Comparison of ENCODE assay signal across 22 cellular contexts in the genomic region with DNA sequence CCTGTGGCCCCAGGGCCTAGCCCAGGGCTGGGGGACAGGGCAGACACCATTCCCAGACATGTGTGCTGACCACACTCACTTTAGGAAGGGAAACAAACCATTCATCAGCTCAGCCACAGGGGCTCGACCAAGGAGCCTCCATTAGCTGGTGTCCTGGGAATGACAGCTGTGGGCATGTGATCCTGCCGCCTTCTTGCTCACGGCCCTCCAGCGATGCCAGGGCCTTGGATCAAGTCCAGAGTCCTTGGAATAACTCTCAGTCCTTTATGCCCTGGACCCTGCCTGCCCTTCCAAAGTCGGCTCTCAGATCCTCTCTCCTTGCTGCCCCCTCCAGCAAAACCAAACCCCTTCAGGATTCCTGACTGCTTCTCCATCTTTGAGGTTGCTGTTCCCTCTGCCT. TPM values are rescaled to one million over a fixed set of nuclear protein-coding genes. Genes with fewer than 3 reads are reported as not detected.
DNase-seq lines count a peak whose midpoint lies in the region; ATAC-seq, FAIRE-seq and TF ChIP-seq lines count a peak whose summit lies in the region.
"Had no signal": no experiment of that assay in that cellular context is flagged by ENCODE, and none has a peak within 500 bp of the region (broad histone marks: within the 10 kb centered on the region; RNA-seq: fewer than 3 reads in every experiment).

No MANE protein-coding gene starts in this region.

- H3K4me1 ChIP-seq in heart left ventricle (peaks cover 0 to 8% (median 0%) of the 10 kb centered on the region in 12 donors), left ventricle myocardium inferior (no peaks in the 10 kb centered on the region), H9 (ENCODE audit: insufficient read depth, low read length) (no peaks in the 10 kb centered on the region), neuronal stem cell (ENCODE audit: control insufficient read depth in 2 of 2, insufficient read depth in 1 of 2, low read depth in 1 of 2, low read length in 2 of 2) (no peaks in the 10 kb centered on the region), transverse colon (no peaks in the 10 kb centered on the region)
- H3K4me1 ChIP-seq: BE2C, HAP-1 had no signal

- intact Hi-C loops in heart left ventricle (cut with DNase I) (no loop called here), left ventricle myocardium inferior (cut with micrococcal nuclease) (no loop called here), transverse colon (cut with DNase I; ENCODE audit: low total_unique reads) (loop anchor here (5.0 kb wide), 1 partner anchor 1942 kb away; a partner anchor contains a TSS)

- no peaks in the 10 kb centered on the region; the same call in 1 of the 2 replicates for H3K79me2 ChIP-seq in H9 (ENCODE audit: insufficient read depth, low read length)

- no peak overlapping the region for H3K14ac ChIP-seq in H9 (ENCODE audit: insufficient read depth, low read length)
- H3K14ac ChIP-seq in neuronal stem cell (ENCODE audit: low read length), result no peak overlapping the region

- H3K4ac ChIP-seq in H9 (ENCODE audit: low read depth, low read length) (no peak overlapping the region), neuronal stem cell (ENCODE audit: low read length) (no peak overlapping the region)

- H2BK12ac ChIP-seq in H9 (ENCODE audit: insufficient read length, low read depth, low read length) (no peak overlapping the region), neuronal stem cell (ENCODE audit: low read length) (no peak overlapping the region)

- H4K91ac ChIP-seq in H9 (ENCODE audit: insufficient read length, low read depth, low read length), result no peak overlapping the region
- no peak overlapping the region for H4K91ac ChIP-seq in neuronal stem cell (ENCODE audit: low read depth, low read length, poor library complexity)

- no peak overlapping the region for H3K4me3 Mint-ChIP-seq in H9
- H3K4me3 Mint-ChIP-seq: CD4-positive, CD25-positive, alpha-beta regulatory T cell; CD8-positive, alpha-beta memory T cell; IgD-negative memory B cell had no signal

- no peak for FAIRE-seq in HTR-8/SVneo (lab: Jason Lieb, UNC)
- FAIRE-seq: A204.1, GM12878 had no signal

- H3K9me3 ChIP-seq in heart left ventricle (peaks cover 0 to 9% (median 0%) of the 10 kb centered on the region in 12 donors), left ventricle myocardium inferior (replicated peaks) (peaks cover 9% of the 10 kb centered on the region), H9 (ENCODE audit: control insufficient read depth, low read depth, low read length) (no peaks in the 10 kb centered on the region), neuronal stem cell (replicated peaks in 1 of 2; ENCODE audit: control insufficient read depth in 2 of 2, insufficient read depth in 1 of 2, low read depth in 1 of 2, low read length in 2 of 2) (peaks cover 12 to 13% of the 10 kb centered on the region in 2 donors), transverse colon (no peaks in the 10 kb centered on the region)
- H3K9me3 ChIP-seq: BE2C, HAP-1 had no signal

- no peak for TF ChIP-seq CTCF in heart left ventricle (IDR thresholded peaks at IDR 0.05)
- TF ChIP-seq CTCF in left ventricle myocardium inferior (IDR thresholded peaks at IDR 0.05; ENCODE audit: borderline replicate concordance), result no peak
- TF ChIP-seq CTCF in H9 (conservative IDR thresholded peaks at IDR 0.05), result no peak
- TF ChIP-seq CTCF in transverse colon (IDR thresholded peaks at IDR 0.05), result no peak

- no peak overlapping the region for H3K27ac ChIP-seq in heart left ventricle
- no peak overlapping the region for H3K27ac ChIP-seq in left ventricle myocardium inferior (replicated peaks)
- H3K27ac ChIP-seq in H9 (ENCODE audit: insufficient read length, low read depth, low read length), result no peak overlapping the region
- H3K27ac ChIP-seq in neuronal stem cell (replicated peaks; ENCODE audit: low read length), result no peak overlapping the region
- no peak overlapping the region for H3K27ac ChIP-seq in transverse colon

- no peak overlapping the region for H4K8ac ChIP-seq in H9 (replicated peaks; ENCODE audit: insufficient read length, low read depth, low read length)
- H4K8ac ChIP-seq in neuronal stem cell (ENCODE audit: low read depth, low read length), result no peak overlapping the region

- peaks cover 26 to 51% (median 31%) of the 10 kb centered on the region in 3 experiments for H3K36me3 Mint-ChIP-seq in H9 (ENCODE audit: insufficient read depth in 1 of 3, low read depth in 3 of 3)
- H3K36me3 Mint-ChIP-seq: CD4-positive, CD25-positive, alpha-beta regulatory T cell had no signal

- H3K56ac ChIP-seq in H9 (ENCODE audit: insufficient read length, low read depth, low read length), result peak overlapping the region; percentile 74

- H3K27ac Mint-ChIP-seq in H9, result no peak overlapping the region
- H3K27ac Mint-ChIP-seq: CD4-positive, CD25-positive, alpha-beta regulatory T cell; CD8-positive, alpha-beta memory T cell; IgD-negative memory B cell had no signal

- H3T11ph ChIP-seq in H9 (ENCODE audit: low read length), result no peak overlapping the region

- H2BK15ac ChIP-seq in H9 (ENCODE audit: low read depth, low read length) (no peak overlapping the region), neuronal stem cell (ENCODE audit: low read length) (no peak overlapping the region)

- H2BK20ac ChIP-seq in H9 (ENCODE audit: low read depth, low read length, poor library complexity, severe bottlenecking), result no peak overlapping the region

- H3K4me3 ChIP-seq in heart left ventricle, result no peak overlapping the region
- H3K4me3 ChIP-seq in left ventricle myocardium inferior, result no peak overlapping the region
- no peak overlapping the region for H3K4me3 ChIP-seq in neuronal stem cell (ENCODE audit: low read length in 2 of 2)
- no peak overlapping the region for H3K4me3 ChIP-seq in transverse colon
- H3K4me3 ChIP-seq: GM12878, HAP-1 had no signal

- in situ Hi-C loops in transverse colon (cut with MboI; ENCODE audit: low pct_ligation_motif_present in 1 of 4, low pct_unique_long_range_greater_than_20kb in 1 of 4, low sequenced_read_pairs in 3 of 4), result no loop called here

- TF ChIP-seq EP300 in transverse colon (IDR thresholded peaks at IDR 0.05; ENCODE audit: low read depth), result no peak

- no peaks in the 10 kb centered on the region for H3K4me1 Mint-ChIP-seq in H9
- H3K4me1 Mint-ChIP-seq: CD4-positive, CD25-positive, alpha-beta regulatory T cell; CD8-positive, alpha-beta memory T cell; IgD-negative memory B cell had no signal

- H2AFZ ChIP-seq in H9 (ENCODE audit: low read length) (no peak overlapping the region), neuronal stem cell (ENCODE audit: low read length) (no peak overlapping the region)

- H3K9ac ChIP-seq in H9 (ENCODE audit: extremely low read depth, insufficient read length, low read length) (no peak overlapping the region), neuronal stem cell (ENCODE audit: low read depth, low read length, poor library complexity) (no peak overlapping the region)

- ATAC-seq in heart left ventricle, result peak in 3 of 4 donors; percentile 49 to 63 (median 52)
- ATAC-seq: GM12878 had no signal

- H4K20me1 ChIP-seq in H9 (ENCODE audit: control insufficient read depth, insufficient read depth, insufficient read length), result no peaks in the 10 kb centered on the region

- H3K36me3 ChIP-seq in heart left ventricle (peaks cover 0 to 43% (median 16%) of the 10 kb centered on the region in 9 donors), left ventricle myocardium inferior (peaks cover 71% of the 10 kb centered on the region), neuronal stem cell (replicated peaks in 1 of 2; ENCODE audit: control insufficient read depth in 2 of 2, insufficient read depth in 2 of 2, low read length in 2 of 2) (peaks cover 21 to 73% of the 10 kb centered on the region in 2 donors), transverse colon (peaks cover 0 to 7% (median 2%) of the 10 kb centered on the region in 4 donors)
- H3K36me3 ChIP-seq: BE2C had no signal

- H2BK5ac ChIP-seq in H9 (ENCODE audit: insufficient read length, low read length), result no peak overlapping the region
- peak overlapping the region; percentile 32 for H2BK5ac ChIP-seq in neuronal stem cell (ENCODE audit: low read length)

- peaks cover 13 to 21% of the 10 kb centered on the region in 2 experiments for H3K9me3 Mint-ChIP-seq in H9

- H3K23ac ChIP-seq in H9 (ENCODE audit: insufficient read length, low read depth, low read length) (no peak overlapping the region), neuronal stem cell (ENCODE audit: low read depth, low read length, poor library complexity) (no peak overlapping the region)

- no peak overlapping the region for H2AK5ac ChIP-seq in H9 (ENCODE audit: insufficient read length, low read length)
- no peak overlapping the region for H2AK5ac ChIP-seq in neuronal stem cell (ENCODE audit: low read depth, low read length)

- H3K27me3 Mint-ChIP-seq in H9 (ENCODE audit: low read depth), result no peaks in the 10 kb centered on the region

- H3K18ac ChIP-seq in H9 (ENCODE audit: insufficient read length, low read depth, low read length), result no peak overlapping the region
- no peak overlapping the region for H3K18ac ChIP-seq in neuronal stem cell (ENCODE audit: low read length)

- H3K27me3 ChIP-seq in heart left ventricle, result no peaks in the 10 kb centered on the region
- no peaks in the 10 kb centered on the region for H3K27me3 ChIP-seq in left ventricle myocardium inferior (ENCODE audit: low read depth)
- H3K27me3 ChIP-seq in H9 (ENCODE audit: insufficient read depth, low read length), result no peaks in the 10 kb centered on the region
- H3K27me3 ChIP-seq in neuronal stem cell (ENCODE audit: control insufficient read depth in 3 of 3, insufficient read depth in 3 of 3, low read depth in 1 of 3, low read length in 3 of 3), result no peaks in the 10 kb centered on the region
- no peaks in the 10 kb centered on the region for H3K27me3 ChIP-seq in transverse colon
- H3K27me3 ChIP-seq: BE2C had no signal

- H3K4me2 ChIP-seq in H9 (ENCODE audit: insufficient read depth, insufficient read length, low read length) (no peak overlapping the region), neuronal stem cell (ENCODE audit: insufficient read depth, low read length, poor library complexity, severe bottlenecking) (no peak overlapping the region)

- H4K5ac ChIP-seq in H9 (ENCODE audit: insufficient read length, low read depth, low read length), result no peak overlapping the region

- WGBS in heart left ventricle, 4 donors, result 49 to 72% (median 57%) methylated on average over 5 of the region's 5 CpGs
- WGBS in H9 (ENCODE audit: extremely low coverage, insufficient read length, low lambda C conversion rate), result no CpG with 5 or more reads among the region's 5 CpGs
- no CpG with 5 or more reads among the region's 5 CpGs for WGBS in neuronal stem cell (ENCODE audit: extremely low coverage in 2 of 2, insufficient read length in 2 of 2, insufficient replicate concordance in 1 of 2), 2 donors
- 80 to 90% methylated on average over 2 to 5 of the region's 5 CpGs for WGBS in transverse colon (ENCODE audit: low coverage in 1 of 2), 2 donors

- no peak for DNase-seq in heart left ventricle
- no peak for DNase-seq in left ventricle myocardium inferior
- no peak for DNase-seq in H9
- peak; percentile 38 for DNase-seq in foreskin melanocyte
- no peak for DNase-seq in neuronal stem cell (ENCODE audit: low spot score)
- DNase-seq in transverse colon, result no peak
- DNase-seq in HTR-8/SVneo (ENCODE audit: insufficient read length, low spot score), result no peak
- DNase-seq: ACHN; BE2C; C1 segment of cervical spinal cord; CD4-positive, CD25-positive, alpha-beta regulatory T cell; CD8-positive, alpha-beta memory T cell; COR-L47; DMS 273 treated with DMSO at 0.1 percent for 48 hours; DMS53; DND-41; EL; GOT3 had no signal

- no peak overlapping the region for H2BK120ac ChIP-seq in H9 (ENCODE audit: low read depth, low read length, poor library complexity, severe bottlenecking)
- H2BK120ac ChIP-seq in neuronal stem cell (ENCODE audit: low read depth, low read length), result no peak overlapping the region

- H3K79me1 ChIP-seq in H9 (ENCODE audit: insufficient read depth, low read depth, low read length, poor library complexity, severe bottlenecking) (no peaks in the 10 kb centered on the region), neuronal stem cell (ENCODE audit: low read depth, low read length) (no peaks in the 10 kb centered on the region)

- no peaks in the 10 kb centered on the region for H3K23me2 ChIP-seq in H9 (ENCODE audit: insufficient read length, low read depth, low read length, poor library complexity, severe bottlenecking)

- TF ChIP-seq POLR2A in heart left ventricle (IDR thresholded peaks at IDR 0.05), result no peak
- no peak for TF ChIP-seq POLR2A in transverse colon (IDR thresholded peaks at IDR 0.05)

RNA-seq across cellular contexts. Expression of a gene that starts 31.7 kb away (rescaled TPM):
- 1 to 10 TPM; 1.7 to 5.9 (median 2.4) TPM for total RNA-seq in heart left ventricle
- polyA plus RNA-seq in heart left ventricle, result 1 to 10 TPM; 1.3 to 3.2 TPM
- 2.5 TPM for total RNA-seq in left ventricle myocardium inferior
- 7.4 and 10.3 TPM in 2 replicates for total RNA-seq in H9 (2021)
- polyA plus RNA-seq in neuronal stem cell (2013, experiment 1 of 2), result 18.2 TPM
- 16.8 TPM for polyA plus RNA-seq in neuronal stem cell (2013, experiment 2 of 2)
- 10 to 100 TPM in 1 of 4 donors, 1 to 10 TPM in 2, not detected in 1; 2.0 to 32.4 (median 4.0) TPM for total RNA-seq in transverse colon
- polyA plus RNA-seq: CD8-positive, alpha-beta memory T cell had no signal
